Comparison of ENCODE assay signal across 1 cellular context in the genomic region with DNA sequence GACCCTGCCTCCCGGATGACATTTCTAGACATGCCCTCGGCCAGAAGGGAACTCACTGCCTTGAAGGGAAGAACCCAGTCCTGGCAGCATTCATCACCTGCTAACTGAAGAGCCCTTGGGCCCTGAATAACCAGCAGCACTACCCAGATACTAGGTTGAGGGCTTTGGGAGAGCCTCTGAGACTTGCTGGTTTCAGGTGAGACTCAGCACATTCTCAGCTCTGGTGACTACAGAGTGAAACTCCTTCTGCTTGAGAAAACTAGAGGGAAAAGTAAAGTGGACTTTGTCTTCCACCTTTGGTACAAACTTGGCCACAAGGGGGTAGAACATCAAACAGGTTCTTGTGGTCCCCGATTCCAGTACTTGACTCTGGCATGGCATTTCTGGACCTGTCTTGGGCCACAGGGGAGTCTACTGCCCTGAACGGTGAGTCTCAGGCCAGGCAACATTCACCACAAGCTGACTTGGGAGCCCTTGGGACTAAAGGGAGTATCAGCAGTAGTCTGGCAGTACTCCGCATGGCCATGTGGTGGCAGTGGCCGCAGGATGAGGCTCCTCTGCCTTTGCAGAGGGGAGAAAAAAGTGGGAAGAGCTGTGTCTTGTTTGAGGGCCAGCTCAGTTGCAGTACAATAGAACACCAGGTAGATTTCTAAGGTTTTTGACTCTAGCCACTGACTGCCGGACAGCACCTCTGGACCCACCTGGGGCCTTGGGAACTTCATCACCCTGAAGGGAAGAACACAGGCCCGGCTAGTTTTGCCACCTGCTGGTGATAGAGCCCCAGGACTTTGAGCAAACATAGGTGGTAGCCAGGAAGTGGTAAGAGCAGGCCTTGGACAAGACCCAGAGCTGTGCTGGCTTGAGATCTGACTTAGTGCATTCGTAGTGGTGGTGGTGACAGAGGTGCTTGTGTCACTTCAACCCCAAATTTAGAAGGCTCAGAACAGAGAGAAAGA.
TF ChIP-seq lines count a peak whose summit lies in the region.

No MANE protein-coding gene starts in this region.

TF ChIP-seq in GM12878, 131 proteins besides CTCF, POLR2A, EP300 and RAD21 (continued from another document):
- TF ChIP-seq ELK1 (IDR thresholded peaks at IDR 0.05; ENCODE audit: low read depth, low read length) (no peak), TCF12 (IDR thresholded peaks at IDR 0.05; ENCODE audit: low read depth, low read length) (no peak), IRF5 (IDR thresholded peaks at IDR 0.05; ENCODE audit: borderline replicate concordance) (no peak), GABPA (IDR thresholded peaks at IDR 0.05; ENCODE audit: low read depth) (no peak), BMI1 (IDR thresholded peaks at IDR 0.05; ENCODE audit: borderline replicate concordance) (no peak), KLF5 (IDR thresholded peaks at IDR 0.05; ENCODE audit: partially characterized antibody) (no peak), ZBED1 (IDR thresholded peaks at IDR 0.05; ENCODE audit: borderline replicate concordance) (no peak), NR2C1 (IDR thresholded peaks at IDR 0.05) (no peak), HCFC1 (IDR thresholded peaks at IDR 0.05; ENCODE audit: low read length) (no peak), PAX8 (IDR thresholded peaks at IDR 0.05) (no peak), IRF3 (IDR thresholded peaks at IDR 0.05) (no peak)
